ENCODE assay signal across 27 cellular contexts in the genomic region with DNA sequence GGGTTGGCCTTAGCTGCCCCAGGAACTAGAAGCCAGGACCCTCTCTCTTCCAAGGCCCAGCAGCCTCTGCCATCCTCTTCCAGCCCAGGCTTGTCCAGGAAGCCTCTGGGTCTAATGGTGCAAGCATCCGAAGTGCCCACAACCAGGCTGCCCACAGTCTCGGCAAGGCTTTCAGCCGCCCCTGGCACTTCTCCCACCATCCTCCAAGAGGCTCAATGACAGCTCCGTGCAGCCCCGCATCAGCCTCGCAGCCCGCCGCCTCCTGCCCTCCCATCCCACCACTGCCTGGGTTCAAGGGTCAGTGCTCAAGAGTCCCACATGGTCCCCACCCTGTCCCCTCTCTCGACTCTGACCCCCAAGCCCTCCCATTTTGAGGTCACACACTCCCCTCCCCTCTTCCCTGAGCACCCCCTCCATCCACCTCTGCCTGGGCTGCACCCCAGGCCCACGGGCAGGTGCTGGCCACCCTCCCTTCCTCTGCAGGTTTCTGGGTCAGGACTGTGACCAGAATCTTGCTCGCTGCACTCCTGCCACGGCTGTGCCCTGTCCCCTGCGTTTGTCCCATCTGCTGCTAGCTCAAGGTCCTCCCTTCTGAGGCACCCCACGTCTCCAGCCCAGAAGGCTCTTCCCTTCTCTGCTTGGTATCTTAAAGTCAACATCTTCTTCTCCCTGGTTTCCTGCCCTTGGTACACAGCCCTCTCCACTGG. TPM values are rescaled to one million over a fixed set of nuclear protein-coding genes. Genes with fewer than 3 reads are reported as not detected.
"Had no signal": no experiment of that assay in that cellular context is flagged by ENCODE, and none has a peak within 500 bp of the region (broad histone marks: within the 10 kb centered on the region; RNA-seq: fewer than 3 reads in every experiment).

No MANE protein-coding gene starts in this region.

- H3K36me3 Mint-ChIP-seq: activated CD4-positive, alpha-beta memory T cell treated with anti-CD3 and anti-CD28 coated beads for 36 hours; T-cell had no signal

- FAIRE-seq: endometrium, small intestine had no signal

- H3K27ac ChIP-seq: coronary artery, psoas muscle, testis, upper lobe of right lung had no signal

- DNase-seq: activated B cell treated with CpG ODN at 0.5 μM for 24 hours; activated CD4-positive, alpha-beta memory T cell treated with anti-CD3 and anti-CD28 coated beads for 36 hours; activated CD4-positive, alpha-beta T cell treated with anti-CD3 and anti-CD28 coated beads for 4 hours; activated CD8-positive, alpha-beta memory T cell treated with anti-CD3 and anti-CD28 coated beads, Interleukin-2, amount 10 ng/mL, durations not matched to agents 7 days and 5 days; activated naive CD4-positive, alpha-beta T cell treated with anti-CD3 and anti-CD28 coated beads, Interleukin-2, amount 50 U/mL, for 16 hours; activated T-cell treated with anti-CD3 and anti-CD28 coated beads, Interleukin-2, amount 50 U/mL, for 1 hour; amniotic stem cell; central memory CD4-positive, alpha-beta T cell; erythroblast; foreskin melanocyte; hypothalamus; islet precursor cell; nephron progenitor cell; psoas muscle; right cardiac atrium; small intestine; stimulated activated CD4-positive, alpha-beta T cell treated with anti-CD3 and anti-CD28 coated beads, Interleukin-15, amount 100 ng/mL, for 24 hours; stimulated activated CD4-positive, alpha-beta T cell treated with anti-CD3 and anti-CD28 coated beads, Interleukin-2, amount 100 ng/mL, for 48 hours; T-cell; testis; upper lobe of right lung had no signal

- H3K9me3 ChIP-seq: testis, upper lobe of right lung had no signal

- H3K36me3 ChIP-seq: upper lobe of right lung had no signal

- H3K4me3 ChIP-seq: coronary artery, psoas muscle, testis, upper lobe of right lung had no signal

- H3K4me1 ChIP-seq: psoas muscle, testis, upper lobe of right lung had no signal

- H3K4me3 Mint-ChIP-seq: activated B cell treated with CpG ODN at 0.5 μM for 24 hours; activated CD4-positive, alpha-beta memory T cell treated with anti-CD3 and anti-CD28 coated beads for 36 hours; activated CD8-positive, alpha-beta memory T cell treated with anti-CD3 and anti-CD28 coated beads, Interleukin-2, amount 10 ng/mL, durations not matched to agents 7 days and 5 days; nephron progenitor cell had no signal

- ATAC-seq: activated CD8-positive, alpha-beta memory T cell treated with anti-CD3 and anti-CD28 coated beads, Interleukin-2, amount 10 ng/mL, durations not matched to agents 7 days and 5 days; T-cell; upper lobe of right lung had no signal

- H3K27me3 ChIP-seq: testis had no signal

- H3K27ac Mint-ChIP-seq: activated B cell treated with CpG ODN at 0.5 μM for 24 hours; activated CD4-positive, alpha-beta memory T cell treated with anti-CD3 and anti-CD28 coated beads for 36 hours; activated CD8-positive, alpha-beta memory T cell treated with anti-CD3 and anti-CD28 coated beads, Interleukin-2, amount 10 ng/mL, durations not matched to agents 7 days and 5 days; activated T-helper 2 cell treated with anti-CD3 and anti-CD28 coated beads, Interferon-gamma antibody, Interleukin-2, Interleukin-4, amounts not matched to agents 10 μg/mL and 5 μg/mL and 100 μg/mL, durations not matched to agents 14 hours and 24 hours and 36 hours; nephron progenitor cell; T-cell had no signal

RNA-seq across cellular contexts. Expression of gene IFITM10, which starts 17.2 kb away (rescaled TPM):
- total RNA-seq: activated B cell treated with CpG ODN at 0.5 μM for 24 hours had no signal

RNA-seq across cellular contexts. Expression of gene KRTAP5-6, which starts 36.2 kb away (rescaled TPM):
- total RNA-seq: activated B cell treated with CpG ODN at 0.5 μM for 24 hours; activated CD4-positive, alpha-beta memory T cell treated with anti-CD3 and anti-CD28 coated beads for 36 hours; activated CD8-positive, alpha-beta memory T cell treated with anti-CD3 and anti-CD28 coated beads, Interleukin-2, amount 10 ng/mL, durations not matched to agents 7 days and 5 days; activated T-helper 2 cell treated with anti-CD3 and anti-CD28 coated beads, Interferon-gamma antibody, Interleukin-2, Interleukin-4, amounts not matched to agents 10 μg/mL and 5 μg/mL and 100 μg/mL, durations not matched to agents 14 hours and 24 hours and 36 hours; lung microvascular endothelial cell; myocyte; omental fat pad; psoas muscle; right cardiac atrium; T-cell; testis; upper lobe of right lung had no signal
- polyA plus RNA-seq: psoas muscle, right cardiac atrium, small intestine had no signal
